Comparison of ENCODE assay signal across 10 cellular contexts in the genomic region with DNA sequence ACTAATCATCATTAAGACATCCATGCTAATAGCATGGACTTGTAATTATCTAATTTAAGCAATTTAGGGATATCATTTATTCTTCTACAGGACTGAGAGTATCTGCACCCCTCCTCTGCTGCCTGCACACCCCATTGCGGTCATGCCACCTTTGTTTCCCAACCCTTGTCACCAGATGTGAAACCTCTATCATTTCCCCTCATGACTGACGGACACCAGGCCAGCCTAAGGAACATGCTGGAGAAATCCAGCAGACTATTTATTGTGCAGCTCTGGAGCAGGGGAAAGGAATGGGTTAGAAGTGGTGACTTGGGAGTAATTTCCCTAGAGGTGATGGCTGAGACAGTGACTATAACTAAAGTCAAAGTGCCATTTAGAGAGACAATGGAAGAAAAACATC. TPM values are rescaled to one million over a fixed set of nuclear protein-coding genes. Genes with fewer than 3 reads are reported as not detected.
DNase-seq lines count a peak whose midpoint lies in the region; ATAC-seq, FAIRE-seq and TF ChIP-seq lines count a peak whose summit lies in the region.
"Had no signal": no experiment of that assay in that cellular context is flagged by ENCODE, and none has a peak within 500 bp of the region (broad histone marks: within the 10 kb centered on the region; RNA-seq: fewer than 3 reads in every experiment).

No MANE protein-coding gene starts in this region.

- H3K9me3 ChIP-seq in CD4-positive, alpha-beta memory T cell (ENCODE audit: control insufficient read depth in 1 of 2, low read length in 2 of 2) = no peaks in the 10 kb centered on the region

- peaks cover 31% of the 10 kb centered on the region for H3K4me1 ChIP-seq in CD4-positive, alpha-beta memory T cell (ENCODE audit: insufficient read depth, low read length)

- FAIRE-seq in GM12892 (lab: Jason Lieb, UNC) = no peak

- DNase-seq in CD4-positive, alpha-beta memory T cell = no peak
- DNase-seq in cerebellar cortex (ENCODE audit: low spot score) (peak; percentile 41), GM12892 (ENCODE audit: insufficient read length) (no peak), NCI-H187 (lab: John Stamatoyannopoulos, UW) (no peak), DMS153 (lab: John Stamatoyannopoulos, UW) (no peak)
- DNase-seq: amniotic stem cell, DMS79 had no signal

- POLR2A ChIA-PET in CD4-positive, alpha-beta memory T cell (lab: Charles Lee; ENCODE audit: partially characterized antibody) = interaction anchor here (1.0 to 5.5 kb wide), 9 partner anchors 10 to 396 kb away, joined by 3 to 45 read pairs (median 7); partner anchors contain the start of genes PTBP3, SUSD1 and UGCG

- TF ChIP-seq CTCF in nephron (IDR thresholded peaks at IDR 0.05; ENCODE audit: unreplicated experiment in 3 of 3) = no peak

- peak overlapping the region in 7 of 8 donors; percentile 1 to 93 (median 82) for H3K4me3 Mint-ChIP-seq in CD4-positive, alpha-beta memory T cell
- H3K4me3 Mint-ChIP-seq in nephron = no peak overlapping the region

- peak; percentile 6 for ATAC-seq in HG03097 (IDR thresholded peaks at IDR 0.05; ENCODE audit: low FRiP score, unreplicated experiment)
- ATAC-seq in GM19324 (IDR thresholded peaks at IDR 0.05; ENCODE audit: low FRiP score, unreplicated experiment) = no peak

- H3K27ac Mint-ChIP-seq in CD4-positive, alpha-beta memory T cell = peak overlapping the region; percentile 74 to 97 (median 96)
- H3K27ac Mint-ChIP-seq in nephron = peak overlapping the region; percentile 27 to 51 (median 35)

- TF ChIP-seq POLR2A in GM12892 (IDR thresholded peaks at IDR 0.05; ENCODE audit: low read depth, low read length) = no peak

- peak overlapping the region; percentile 39 for H3K27ac ChIP-seq in CD4-positive, alpha-beta memory T cell (ENCODE audit: low read depth, low read length)

- H3K4me3 ChIP-seq in CD4-positive, alpha-beta memory T cell (ENCODE audit: low read length in 2 of 2) = no peak overlapping the region

- peaks cover 25 to 41% (median 33%) of the 10 kb centered on the region in 4 donors for H3K4me1 Mint-ChIP-seq in CD4-positive, alpha-beta memory T cell
- peaks cover 22% of the 10 kb centered on the region for H3K4me1 Mint-ChIP-seq in nephron

- no peaks in the 10 kb centered on the region for H3K27me3 Mint-ChIP-seq in CD4-positive, alpha-beta memory T cell
- H3K27me3 Mint-ChIP-seq in nephron (ENCODE audit: low read depth) = peaks cover 3% of the 10 kb centered on the region

- intact Hi-C loops in CD4-positive, alpha-beta memory T cell (cut with micrococcal nuclease) = loop anchor here (5.0 kb wide), 1 partner anchor 65 kb away; no protein-coding TSS in a partner anchor

- peaks cover 0 to 2% (median 0%) of the 10 kb centered on the region in 8 donors for H3K9me3 Mint-ChIP-seq in CD4-positive, alpha-beta memory T cell
- no peaks in the 10 kb centered on the region for H3K9me3 Mint-ChIP-seq in nephron

- CTCF ChIA-PET in CD4-positive, alpha-beta memory T cell (lab: Charles Lee; ENCODE audit: partially characterized antibody) = interaction anchor here (0.7 to 2.0 kb wide), 4 partner anchors 9 to 138 kb away, joined by 3 to 10 read pairs (median 4); no protein-coding TSS in a partner anchor

- peaks cover 17% of the 10 kb centered on the region for H3K36me3 ChIP-seq in CD4-positive, alpha-beta memory T cell (ENCODE audit: insufficient read depth, low read length)

- no peaks in the 10 kb centered on the region for H3K27me3 ChIP-seq in CD4-positive, alpha-beta memory T cell (ENCODE audit: insufficient read depth, low read length)

- H3K36me3 Mint-ChIP-seq in CD4-positive, alpha-beta memory T cell = peaks cover 33 to 36% of the 10 kb centered on the region in 2 donors
- H3K36me3 Mint-ChIP-seq in nephron (ENCODE audit: low read depth) = peaks cover 49% of the 10 kb centered on the region

RNA-seq across cellular contexts. Expression of gene UGCG, which starts 40.7 kb away (rescaled TPM):
- total RNA-seq in CD4-positive, alpha-beta memory T cell = 10 to 100 TPM; 26.3 to 29.7 TPM
- 10 to 100 TPM; 13.0 to 14.7 TPM for polyA plus RNA-seq in CD4-positive, alpha-beta memory T cell
- 50.8 TPM for polyA plus RNA-seq in GM12892 (2012; ENCODE audit: missing spikeins)

Comparison
In these comparisons a context has a peak if more than half of its experiments do, and no peak if none do; other contexts are left out.
1. H3K4me3 Mint-ChIP-seq: peak in CD4-positive, alpha-beta memory T cell (7 of 8); none in nephron (0 of 3).